8 cellular contexts compared by ENCODE assay signal in the genomic region with DNA sequence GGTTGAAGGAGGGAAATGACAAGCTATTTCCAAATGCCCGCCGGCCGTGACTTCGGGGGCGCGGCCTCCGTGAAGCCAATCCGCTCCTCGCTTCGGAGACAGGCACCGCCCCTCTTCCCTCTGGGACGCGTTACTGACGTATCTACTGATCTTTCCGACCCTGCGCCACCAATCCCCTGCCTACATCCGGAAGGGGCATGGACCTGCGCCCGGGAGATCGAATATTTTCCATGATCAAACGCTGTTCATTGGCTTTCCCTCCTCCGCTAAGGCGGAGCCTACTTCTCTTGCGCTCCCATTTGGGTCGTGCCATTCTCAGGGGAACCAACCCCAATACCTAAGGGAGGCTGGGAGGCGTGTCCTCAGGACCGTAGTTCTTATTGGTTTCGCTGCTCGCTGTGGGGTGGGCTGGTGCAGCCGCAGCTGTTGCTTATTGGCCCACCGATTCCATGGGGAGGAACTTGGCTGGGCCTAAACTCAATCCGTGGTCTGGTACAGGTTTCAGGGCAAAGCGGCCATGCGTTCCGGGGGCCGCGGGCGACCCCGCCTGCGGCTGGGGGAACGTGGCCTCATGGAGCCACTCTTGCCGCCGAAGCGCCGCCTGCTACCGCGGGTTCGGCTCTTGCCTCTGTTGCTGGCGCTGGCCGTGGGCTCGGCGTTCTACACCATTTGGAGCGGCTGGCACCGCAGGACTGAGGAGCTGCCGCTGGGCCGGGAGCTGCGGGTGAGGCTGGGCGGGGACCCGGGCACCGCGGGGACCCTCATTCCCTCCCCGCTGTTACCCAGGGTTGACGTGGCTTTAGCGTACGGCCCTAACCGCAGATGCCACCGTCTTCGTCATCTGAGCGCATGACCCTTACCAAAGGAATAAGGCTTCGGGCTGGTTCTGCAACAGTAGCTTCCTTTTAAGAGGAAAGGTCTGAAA. TPM values are rescaled to one million over a fixed set of nuclear protein-coding genes. Genes with fewer than 3 reads are reported as not detected.
DNase-seq lines count a peak whose midpoint lies in the region; ATAC-seq and TF ChIP-seq lines count a peak whose summit lies in the region.

QPCTL (plus strand) TSS at position 480 of the 925 bp plus-strand sequence; CDS start at position 518, 38 bp downstream.

- peak; percentile 84 for ATAC-seq in GM21447 (IDR thresholded peaks at IDR 0.05; ENCODE audit: unreplicated experiment)

- CTCF ChIA-PET in Calu3 (lab: Charles Lee) = interaction anchor here (0.6 to 4.1 kb wide), 23 partner anchors 10 to 386 kb away, joined by 3 to 46 read pairs (median 4); partner anchors contain the start of genes FBXO46, IRF2BP1, OPA3 and SIX5

- H3K27ac ChIP-seq in HUES64 (ENCODE audit: low read depth, low read length) = peak within 1 kb of the TSS; percentile 84
- peak within 1 kb of the TSS; percentile 74 for H3K27ac ChIP-seq in OCI-LY1 (ENCODE audit: low read depth, low read length, poor library complexity, severe bottlenecking)

- peaks cover 66% of the 10 kb centered on the region for H3K36me3 Mint-ChIP-seq in Calu3 (ENCODE audit: insufficient read depth, unreplicated experiment)
- H3K36me3 Mint-ChIP-seq in endothelial cell (ENCODE audit: low read depth, unreplicated experiment) = peaks cover 16% of the 10 kb centered on the region
- H3K36me3 Mint-ChIP-seq in mesothelial cell of epicardium = peaks cover 16% of the 10 kb centered on the region

- H3K9ac ChIP-seq in HUES64 (ENCODE audit: low read depth, low read length) (peak within 1 kb of the TSS; percentile 91), OCI-LY1 (ENCODE audit: low read length) (peak within 1 kb of the TSS; percentile 92)

- H3K27ac Mint-ChIP-seq in Calu3 (ENCODE audit: unreplicated experiment) = peak within 1 kb of the TSS; percentile 90
- peak within 1 kb of the TSS; percentile 96 for H3K27ac Mint-ChIP-seq in endothelial cell (ENCODE audit: unreplicated experiment)
- peak within 1 kb of the TSS; percentile 99 for H3K27ac Mint-ChIP-seq in mesothelial cell of epicardium

- no peak for TF ChIP-seq CTCF in Calu3 (IDR thresholded peaks at IDR 0.05; ENCODE audit: unreplicated experiment)
- no peak for TF ChIP-seq CTCF in OCI-LY1 (IDR thresholded peaks at IDR 0.05; ENCODE audit: low read length)
- peak; percentile 8 for TF ChIP-seq CTCF in endothelial cell (IDR thresholded peaks at IDR 0.05; ENCODE audit: unreplicated experiment)
- no peak for TF ChIP-seq CTCF in mesothelial cell of epicardium (IDR thresholded peaks at IDR 0.05; ENCODE audit: unreplicated experiment)

- no peaks in the 10 kb centered on the region for H3K27me3 ChIP-seq in HUES64 (ENCODE audit: insufficient read depth, low read length)
- no peaks in the 10 kb centered on the region for H3K27me3 ChIP-seq in OCI-LY1 (ENCODE audit: insufficient read depth, low read length)

- intact Hi-C loops in Calu3 (cut with micrococcal nuclease; ENCODE audit: unreplicated experiment) = no loop called here

- peak within 1 kb of the TSS; percentile 83 for H3K4me2 ChIP-seq in OCI-LY1 (ENCODE audit: low read length)

- DNase-seq in Calu3 = peak; percentile 99
- peak; percentile 94 for DNase-seq in activated CD8-positive, alpha-beta memory T cell treated with anti-CD3 and anti-CD28 coated beads, Interleukin-2, amount 50 U/mL, for 48 hours
- DNase-seq in endothelial cell (ENCODE audit: low spot score) = peak; percentile 91
- DNase-seq in mesothelial cell of epicardium (ENCODE audit: low spot score in 2 of 2, unreplicated experiment in 2 of 2) = peak; percentile 88 to 92
- peak; percentile 96 to 97 for DNase-seq in stimulated activated CD8-positive, alpha-beta memory T cell treated with anti-CD3 and anti-CD28 coated beads, Interleukin-15, amount 100 ng/mL, for 48 hours (ENCODE audit: low read depth in 2 of 2)

- peak within 1 kb of the TSS; percentile 82 for H3K4me3 Mint-ChIP-seq in Calu3 (ENCODE audit: low read depth, unreplicated experiment)
- peak within 1 kb of the TSS; percentile 100 for H3K4me3 Mint-ChIP-seq in endothelial cell (ENCODE audit: unreplicated experiment)
- H3K4me3 Mint-ChIP-seq in mesothelial cell of epicardium = peak within 1 kb of the TSS; percentile 92

- H3K27me3 Mint-ChIP-seq in Calu3 (ENCODE audit: unreplicated experiment) (no peaks in the 10 kb centered on the region), endothelial cell (ENCODE audit: unreplicated experiment) (peaks cover 8% of the 10 kb centered on the region), mesothelial cell of epicardium (ENCODE audit: low read depth) (no peaks in the 10 kb centered on the region)

- H4K20me1 ChIP-seq in OCI-LY1 (ENCODE audit: insufficient read depth, low read length) = no peaks in the 10 kb centered on the region

- H3K79me2 ChIP-seq in OCI-LY1 (ENCODE audit: insufficient read depth, low read length) = peaks cover 11% of the 10 kb centered on the region

- H3F3A ChIP-seq in OCI-LY1 (ENCODE audit: insufficient read depth, low read length) = no peaks in the 10 kb centered on the region

- under 1% methylated on average over 70 of the region's 70 CpGs for WGBS in HUES64

- H3K36me3 ChIP-seq in HUES64 (ENCODE audit: insufficient read depth, low read length) (peaks cover 54% of the 10 kb centered on the region), OCI-LY1 (ENCODE audit: insufficient read depth, low read length) (peaks cover 44% of the 10 kb centered on the region)

- no peaks in the 10 kb centered on the region for H3K9me3 Mint-ChIP-seq in Calu3 (ENCODE audit: low read depth, unreplicated experiment)
- H3K9me3 Mint-ChIP-seq in endothelial cell (ENCODE audit: unreplicated experiment) = no peaks in the 10 kb centered on the region
- H3K9me3 Mint-ChIP-seq in mesothelial cell of epicardium = no peaks in the 10 kb centered on the region

- no peak within 1 kb of the TSS for H2AFZ ChIP-seq in OCI-LY1 (ENCODE audit: low read length)

- H3K4me1 Mint-ChIP-seq in Calu3 (ENCODE audit: low read depth, unreplicated experiment) (peaks cover 3% of the 10 kb centered on the region), endothelial cell (ENCODE audit: unreplicated experiment) (peaks cover 9% of the 10 kb centered on the region), mesothelial cell of epicardium (peaks cover 11% of the 10 kb centered on the region)

- H3K4me1 ChIP-seq in HUES64 (ENCODE audit: insufficient read depth, low read length) (peaks cover 3% of the 10 kb centered on the region; the same call in 1 of the 2 replicates), OCI-LY1 (ENCODE audit: insufficient read depth, low read length, severe bottlenecking) (peaks cover 15% of the 10 kb centered on the region)

- BruUV-seq in Calu3 (replicated peaks; lab: Mats Ljungman, UMichigan) = TSS peak; percentile 56

- H3K9me2 ChIP-seq in OCI-LY1 (ENCODE audit: low read depth, low read length) = no peaks in the 10 kb centered on the region

- H3K4me3 ChIP-seq in HUES64 (ENCODE audit: low read length) (peak within 1 kb of the TSS; percentile 77), OCI-LY1 (ENCODE audit: low read depth, low read length, poor library complexity, severe bottlenecking) (peak within 1 kb of the TSS; percentile 83)

- no peaks in the 10 kb centered on the region for H3K9me3 ChIP-seq in HUES64 (ENCODE audit: insufficient read depth, low read depth, low read length)
- no peaks in the 10 kb centered on the region for H3K9me3 ChIP-seq in OCI-LY1 (ENCODE audit: low read length)

RNA-seq across cellular contexts. Expression of gene QPCTL, which starts in this region (rescaled TPM):
- 20.4 and 20.7 TPM in 2 replicates for total RNA-seq in Calu3 (2022)
- 12.6 TPM for polyA plus RNA-seq in HUES64 (2013, experiment 1 of 2)
- 17.4 TPM for polyA plus RNA-seq in HUES64 (2013, experiment 2 of 2)
- total RNA-seq in endothelial cell (ENCODE audit: unreplicated experiment) = 10.6 TPM
- 8.0 to 10.6 TPM (median 9.1 TPM) in 3 replicates for total RNA-seq in mesothelial cell of epicardium

Comparison
In these comparisons a context has a peak if more than half of its experiments do, and no peak if none do; other contexts are left out.
1. Peak in every context shown above with its lines: DNase-seq, ATAC-seq, H3K4me3 ChIP-seq and H3K27ac ChIP-seq.